8 cellular contexts compared by ENCODE assay signal in genomic region chr5:132746592-132747063, GRCh38. TPM values are rescaled to one million over a fixed set of nuclear protein-coding genes. Genes with fewer than 3 reads are reported as not detected.
DNase-seq lines count a peak whose midpoint lies in the region; ATAC-seq and TF ChIP-seq lines count a peak whose summit lies in the region.

No MANE protein-coding gene starts in this region.

- no peak for TF ChIP-seq POLR2A in esophagus squamous epithelium (IDR thresholded peaks at IDR 0.05)

- POLR2A ChIA-PET in WTC11 (lab: Charles Lee): interaction anchor here (0.5 to 1.4 kb wide), 3 partner anchors 9 to 120 kb away, joined by 3 to 8 read pairs (median 6); partner anchors contain the start of genes GDF9, KIF3A and UQCRQ

- H3K4me1 Mint-ChIP-seq in WTC11 (peaks cover 4% of the 10 kb centered on the region; the same call in 1 of the 2 replicates), osteocyte (ENCODE audit: unreplicated experiment) (peaks cover 18% of the 10 kb centered on the region)

- ATAC-seq in WTC11 (no peak), GM21381 (IDR thresholded peaks at IDR 0.05; ENCODE audit: unreplicated experiment) (no peak), HG03097 (IDR thresholded peaks at IDR 0.05; ENCODE audit: low FRiP score, unreplicated experiment) (no peak), HG03457 (IDR thresholded peaks at IDR 0.05; ENCODE audit: unreplicated experiment) (no peak)

- CTCF ChIA-PET in WTC11 (lab: Charles Lee): interaction anchor here (0.6 to 2.5 kb wide), 15 partner anchors 9 to 220 kb away, joined by 3 to 50 read pairs (median 6); partner anchors contain the start of genes GDF9, KIF3A, SOWAHA and UQCRQ

- intact Hi-C loops in esophagus squamous epithelium (cut with DNase I): no loop called here

- no peak overlapping the region for H3K27ac Mint-ChIP-seq in WTC11
- H3K27ac Mint-ChIP-seq in osteocyte (ENCODE audit: unreplicated experiment): no peak overlapping the region

- H3K36me3 ChIP-seq in esophagus squamous epithelium: no peaks in the 10 kb centered on the region

- H3K4me3 Mint-ChIP-seq in WTC11 (peak overlapping the region; percentile 59), osteocyte (ENCODE audit: unreplicated experiment) (peak overlapping the region; percentile 53)

- H3K36me3 Mint-ChIP-seq in WTC11: no peaks in the 10 kb centered on the region
- no peaks in the 10 kb centered on the region for H3K36me3 Mint-ChIP-seq in osteocyte (ENCODE audit: unreplicated experiment)

- no peaks in the 10 kb centered on the region for H3K9me3 ChIP-seq in esophagus squamous epithelium

- 19 to 22% methylated on average over 8 of the region's 8 CpGs for WGBS in esophagus squamous epithelium, 2 donors

- H3K27ac ChIP-seq in esophagus squamous epithelium: no peak overlapping the region

- peaks cover 0 to 19% (median 9%) of the 10 kb centered on the region in 3 donors for H3K4me1 ChIP-seq in esophagus squamous epithelium

- peaks cover 0 to 58% (median 0%) of the 10 kb centered on the region in 4 donors for H3K27me3 ChIP-seq in esophagus squamous epithelium

- H3K4me3 ChIP-seq in esophagus squamous epithelium: peak overlapping the region; percentile 33 to 69 (median 48)

- H3K27me3 Mint-ChIP-seq in WTC11 (ENCODE audit: low read depth) (peaks cover 70% of the 10 kb centered on the region), osteocyte (ENCODE audit: unreplicated experiment) (peaks cover 28% of the 10 kb centered on the region)

- DNase-seq in activated naive CD4-positive, alpha-beta T cell treated with Interleukin-2 at 50 U/mL for 16 hours: peak; percentile 68
- no peak for DNase-seq in activated naive CD4-positive, alpha-beta T cell (lab: John Stamatoyannopoulos, UW)
- DNase-seq in WTC11 (ENCODE audit: low spot score): peak; percentile 73
- no peak for DNase-seq in esophagus squamous epithelium (lab: John Stamatoyannopoulos, UW)
- no peak for DNase-seq in osteocyte (ENCODE audit: extremely low spot score, unreplicated experiment)

- TF ChIP-seq CTCF in WTC11 (IDR thresholded peaks at IDR 0.05) (no peak), esophagus squamous epithelium (IDR thresholded peaks at IDR 0.05) (peak in 3 of 6 experiments; percentile 6 to 21 (median 12)), osteocyte (IDR thresholded peaks at IDR 0.05) (peak; percentile 51)

- no peaks in the 10 kb centered on the region; the same call in 1 of the 2 replicates for H3K9me3 Mint-ChIP-seq in WTC11
- no peaks in the 10 kb centered on the region for H3K9me3 Mint-ChIP-seq in osteocyte (ENCODE audit: unreplicated experiment)

TF ChIP-seq in WTC11, 78 proteins besides CTCF, POLR2A, EP300 and RAD21:
- TF ChIP-seq ZNF121 (CRISPR knock-in tag; IDR thresholded peaks at IDR 0.05) (peak; percentile 71; the same call in 1 of the 2 replicates), ZNF396 (CRISPR knock-in tag; IDR thresholded peaks at IDR 0.05; ENCODE audit: borderline replicate concordance) (no peak)

RNA-seq across cellular contexts. Expression of gene CCNI2, which starts 0.6 kb away (rescaled TPM):
- total RNA-seq in WTC11 (2021): 1.1 to 1.7 TPM (median 1.6 TPM) in 3 replicates
- total RNA-seq in esophagus squamous epithelium: under 1 TPM in 2 of 4 donors, not detected in 2; 0.19 to 0.29 TPM
- not detected in 2 replicates for total RNA-seq in osteocyte

RNA-seq across cellular contexts. Expression of gene KIF3A, which starts 9.3 kb away (rescaled TPM):
- total RNA-seq in WTC11 (2021) (10.1 to 12.5 TPM (median 12.1 TPM) in 3 replicates), esophagus squamous epithelium (1 to 10 TPM; 2.2 to 7.6 (median 4.6) TPM), osteocyte (15.3 and 21.9 TPM in 2 replicates)

RNA-seq across cellular contexts. Expression of gene SEPTIN8, which starts 30.4 kb away (rescaled TPM):
- total RNA-seq in WTC11 (2021): 35.8 to 43.3 TPM (median 38.1 TPM) in 3 replicates
- total RNA-seq in esophagus squamous epithelium: 10 to 100 TPM; 31.9 to 44.9 (median 38.3) TPM
- total RNA-seq in osteocyte: 57.9 and 60.2 TPM in 2 replicates

Comparison
In these comparisons a context has a peak if more than half of its experiments do, and no peak if none do; other contexts are left out.
1. DNase-seq: peak in activated naive CD4-positive, alpha-beta T cell treated with Interleukin-2 at 50 U/mL for 16 hours (single experiment) and WTC11 (single experiment); none in activated naive CD4-positive, alpha-beta T cell (0 of 4), esophagus squamous epithelium (single experiment) and osteocyte (single experiment).